ENCODE assay signal across 19 cellular contexts in the genomic region with DNA sequence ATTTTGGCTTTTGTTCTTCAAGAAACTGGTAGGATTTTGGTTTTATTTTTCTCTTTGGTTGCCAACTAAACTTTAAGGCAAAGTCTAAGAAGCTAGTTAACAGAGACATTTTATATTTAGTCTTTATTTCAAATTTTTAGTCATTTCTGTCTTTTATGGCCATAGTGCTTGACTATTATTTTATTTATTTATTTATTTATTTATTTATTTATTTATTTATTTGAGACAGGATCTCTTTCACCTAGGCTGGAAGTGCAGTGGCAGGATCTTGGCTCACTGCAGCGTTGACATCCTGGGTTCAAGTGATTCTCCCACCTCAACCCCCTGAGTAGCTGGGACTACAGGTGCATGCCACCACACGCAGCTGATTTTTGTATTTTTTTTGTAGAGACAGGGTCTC. TPM values are rescaled to one million over a fixed set of nuclear protein-coding genes. Genes with fewer than 3 reads are reported as not detected.
DNase-seq lines count a peak whose midpoint lies in the region; ATAC-seq and TF ChIP-seq lines count a peak whose summit lies in the region.
"Had no signal": no experiment of that assay in that cellular context is flagged by ENCODE, and none has a peak within 500 bp of the region (broad histone marks: within the 10 kb centered on the region; RNA-seq: fewer than 3 reads in every experiment).

No MANE protein-coding gene starts in this region.

- ATAC-seq in CD4-positive, alpha-beta T cell (ENCODE audit: poor library complexity): no peak
- ATAC-seq in activated T-helper 17 cell treated with anti-CD3 and anti-CD28 coated beads, Interleukin-2, amount 50 U/mL, for 72 hours (replicated peaks): no peak
- no peak for ATAC-seq in HG02623 (IDR thresholded peaks at IDR 0.05; ENCODE audit: unreplicated experiment)
- no peak for ATAC-seq in GM19023 (IDR thresholded peaks at IDR 0.05; ENCODE audit: unreplicated experiment)

- H3K36me3 Mint-ChIP-seq in CD4-positive, alpha-beta T cell (ENCODE audit: low read depth): peaks cover 35% of the 10 kb centered on the region
- H3K36me3 Mint-ChIP-seq in activated T-helper 17 cell treated with anti-CD3 and anti-CD28 coated beads, Interleukin-2, amount 50 U/mL, for 72 hours (ENCODE audit: low read depth): peaks cover 18% of the 10 kb centered on the region
- peaks cover 2% of the 10 kb centered on the region for H3K36me3 Mint-ChIP-seq in mesothelial cell of epicardium
- H3K36me3 Mint-ChIP-seq in activated CD4-positive, alpha-beta T cell treated with anti-CD3 and anti-CD28 coated beads, Interleukin-2, amount 10 ng/mL, durations not matched to agents 7 days and 5 days (ENCODE audit: low read depth): peaks cover 8% of the 10 kb centered on the region

- H3K27me3 ChIP-seq in CD4-positive, alpha-beta T cell (ENCODE audit: control insufficient read depth, insufficient read depth, low read length): no peaks in the 10 kb centered on the region
- H3K27me3 ChIP-seq in DOHH2 (ENCODE audit: control insufficient read depth, low read length): no peaks in the 10 kb centered on the region
- H3K27me3 ChIP-seq: upper lobe of left lung had no signal

- no peak overlapping the region for H3K27ac Mint-ChIP-seq in CD4-positive, alpha-beta T cell
- H3K27ac Mint-ChIP-seq in activated T-helper 17 cell treated with anti-CD3 and anti-CD28 coated beads, Interleukin-2, amount 50 U/mL, for 72 hours: no peak overlapping the region
- no peak overlapping the region for H3K27ac Mint-ChIP-seq in mesothelial cell of epicardium
- no peak overlapping the region for H3K27ac Mint-ChIP-seq in activated CD4-positive, alpha-beta T cell treated with anti-CD3 and anti-CD28 coated beads, Interleukin-2, amount 10 ng/mL, durations not matched to agents 7 days and 5 days
- H3K27ac Mint-ChIP-seq: activated naive CD8-positive, alpha-beta T cell treated with anti-CD3 and anti-CD28 coated beads, Interleukin-2, amount 10 ng/mL, durations not matched to agents 7 days and 5 days had no signal

- H3K9me3 ChIP-seq in CD4-positive, alpha-beta T cell (ENCODE audit: control insufficient read depth, low read length): no peaks in the 10 kb centered on the region
- no peaks in the 10 kb centered on the region for H3K9me3 ChIP-seq in DOHH2 (ENCODE audit: control insufficient read depth, insufficient read depth, low read length)
- H3K9me3 ChIP-seq: upper lobe of left lung had no signal

- H3F3A ChIP-seq in DOHH2 (ENCODE audit: control insufficient read depth, insufficient read depth): peaks cover 5% of the 10 kb centered on the region

- H3K4me2 ChIP-seq in DOHH2 (ENCODE audit: low read length): peak overlapping the region; percentile 93; the same call in 1 of the 2 replicates

- peak overlapping the region; percentile 70 for H3K4me3 Mint-ChIP-seq in CD4-positive, alpha-beta T cell
- peak overlapping the region; percentile 50 for H3K4me3 Mint-ChIP-seq in activated T-helper 17 cell treated with anti-CD3 and anti-CD28 coated beads, Interleukin-2, amount 50 U/mL, for 72 hours
- peak overlapping the region; percentile 54 for H3K4me3 Mint-ChIP-seq in mesothelial cell of epicardium
- no peak overlapping the region for H3K4me3 Mint-ChIP-seq in activated CD4-positive, alpha-beta T cell treated with anti-CD3 and anti-CD28 coated beads, Interleukin-2, amount 10 ng/mL, durations not matched to agents 7 days and 5 days
- H3K4me3 Mint-ChIP-seq: central memory CD8-positive, alpha-beta T cell had no signal

- peaks cover 80% of the 10 kb centered on the region for H3K79me2 ChIP-seq in DOHH2 (ENCODE audit: control insufficient read depth, low read length)

- no peak overlapping the region for H3K27ac ChIP-seq in CD4-positive, alpha-beta T cell (ENCODE audit: low read depth, low read length)
- H3K27ac ChIP-seq in DOHH2 (ENCODE audit: low read depth, low read length): no peak overlapping the region
- H3K27ac ChIP-seq: parathyroid adenoma, upper lobe of left lung had no signal

- peaks cover 13% of the 10 kb centered on the region for H3K36me3 ChIP-seq in DOHH2 (ENCODE audit: control insufficient read depth, low read length)

- CTCF ChIA-PET in CD4-positive, alpha-beta T cell (lab: Charles Lee): interaction anchor here (1.0 to 2.2 kb wide), 2 partner anchors 20 to 32 kb away, joined by 4 to 6 read pairs; no protein-coding TSS in a partner anchor
- CTCF ChIA-PET in activated CD4-positive, alpha-beta T cell treated with anti-CD3 and anti-CD28 coated beads, Interleukin-2, amount 10 ng/mL, durations not matched to agents 7 days and 5 days (lab: Charles Lee): interaction anchor here (0.6 to 1.0 kb wide), 2 partner anchors 12 to 506 kb away, joined by 5 read pairs; no protein-coding TSS in a partner anchor

- no peaks in the 10 kb centered on the region for H3K9me3 Mint-ChIP-seq in CD4-positive, alpha-beta T cell
- no peaks in the 10 kb centered on the region for H3K9me3 Mint-ChIP-seq in activated T-helper 17 cell treated with anti-CD3 and anti-CD28 coated beads, Interleukin-2, amount 50 U/mL, for 72 hours
- H3K9me3 Mint-ChIP-seq in mesothelial cell of epicardium: no peaks in the 10 kb centered on the region
- H3K9me3 Mint-ChIP-seq in activated CD4-positive, alpha-beta T cell treated with anti-CD3 and anti-CD28 coated beads, Interleukin-2, amount 10 ng/mL, durations not matched to agents 7 days and 5 days: no peaks in the 10 kb centered on the region
- H3K9me3 Mint-ChIP-seq: activated naive CD8-positive, alpha-beta T cell treated with anti-CD3 and anti-CD28 coated beads, Interleukin-2, amount 10 ng/mL, durations not matched to agents 7 days and 5 days; central memory CD8-positive, alpha-beta T cell had no signal

- H3K27me3 Mint-ChIP-seq in CD4-positive, alpha-beta T cell: no peaks in the 10 kb centered on the region
- no peaks in the 10 kb centered on the region for H3K27me3 Mint-ChIP-seq in activated T-helper 17 cell treated with anti-CD3 and anti-CD28 coated beads, Interleukin-2, amount 50 U/mL, for 72 hours
- H3K27me3 Mint-ChIP-seq in mesothelial cell of epicardium (ENCODE audit: low read depth): no peaks in the 10 kb centered on the region
- H3K27me3 Mint-ChIP-seq in activated CD4-positive, alpha-beta T cell treated with anti-CD3 and anti-CD28 coated beads, Interleukin-2, amount 10 ng/mL, durations not matched to agents 7 days and 5 days: no peaks in the 10 kb centered on the region
- H3K27me3 Mint-ChIP-seq: activated naive CD8-positive, alpha-beta T cell treated with anti-CD3 and anti-CD28 coated beads, Interleukin-2, amount 10 ng/mL, durations not matched to agents 7 days and 5 days; central memory CD8-positive, alpha-beta T cell had no signal

- no peaks in the 10 kb centered on the region for H4K20me1 ChIP-seq in DOHH2 (ENCODE audit: control insufficient read depth, insufficient read depth, low read depth, low read length)

- H3K9me2 ChIP-seq in DOHH2 (replicated peaks; ENCODE audit: control insufficient read depth, low read length): no peaks in the 10 kb centered on the region

- POLR2A ChIA-PET in CD4-positive, alpha-beta T cell (lab: Charles Lee): interaction anchor here (1.3 kb wide), 1 partner anchor 133 kb away, joined by 5 read pairs; no protein-coding TSS in a partner anchor
- POLR2A ChIA-PET in activated CD4-positive, alpha-beta T cell treated with anti-CD3 and anti-CD28 coated beads, Interleukin-2, amount 10 ng/mL, durations not matched to agents 7 days and 5 days (lab: Charles Lee): no interaction called here

- TF ChIP-seq CTCF in CD4-positive, alpha-beta T cell (IDR thresholded peaks at IDR 0.05): no peak
- TF ChIP-seq CTCF in DOHH2 (IDR thresholded peaks at IDR 0.05; ENCODE audit: low read depth, low read length, poor library complexity, severe bottlenecking) (no peak), mesothelial cell of epicardium (IDR thresholded peaks at IDR 0.05; ENCODE audit: unreplicated experiment) (no peak)

- H3K4me3 ChIP-seq in DOHH2 (ENCODE audit: low read length): no peak overlapping the region

- DNase-seq in CD4-positive, alpha-beta T cell: no peak
- no peak for DNase-seq in mesothelial cell of epicardium (ENCODE audit: low spot score in 2 of 2, unreplicated experiment in 2 of 2)
- DNase-seq in SIG-M5 treated with dmso at 0.1 percent for 504 hours (lab: John Stamatoyannopoulos, UW; ENCODE audit: unreplicated experiment): no peak
- DNase-seq in activated CD4-positive, alpha-beta T cell treated with anti-CD3 and anti-CD28 coated beads, Interleukin-2, amount 10 ng/mL, durations not matched to agents 7 days and 5 days: no peak
- DNase-seq: activated CD8-positive, alpha-beta memory T cell treated with anti-CD3 and anti-CD28 coated beads, Interleukin-2, amount 50 U/mL, for 4 hours; activated naive CD8-positive, alpha-beta T cell treated with anti-CD3 and anti-CD28 coated beads, Interleukin-2, amount 10 ng/mL, durations not matched to agents 7 days and 5 days; DMS79 treated with DMSO at 0.1 percent for 48 hours; hippocampal formation; midbrain; NCI-H1417 treated with DMSO at 0.1 percent for 48 hours; NCI-H2171; NCI-H774; upper lobe of left lung had no signal

- H3K4me1 Mint-ChIP-seq in CD4-positive, alpha-beta T cell (ENCODE audit: low read depth): peaks cover 44% of the 10 kb centered on the region
- peaks cover 11% of the 10 kb centered on the region for H3K4me1 Mint-ChIP-seq in activated T-helper 17 cell treated with anti-CD3 and anti-CD28 coated beads, Interleukin-2, amount 50 U/mL, for 72 hours
- H3K4me1 Mint-ChIP-seq in mesothelial cell of epicardium: peaks cover 17% of the 10 kb centered on the region
- peaks cover 26% of the 10 kb centered on the region for H3K4me1 Mint-ChIP-seq in activated CD4-positive, alpha-beta T cell treated with anti-CD3 and anti-CD28 coated beads, Interleukin-2, amount 10 ng/mL, durations not matched to agents 7 days and 5 days

- intact Hi-C loops in CD4-positive, alpha-beta T cell (cut with DNase I, micrococcal nuclease): loop anchor here (5.0 to 10.0 kb wide), 6 partner anchors 33 to 1308 kb away; a partner anchor contains a TSS

- H3K4me1 ChIP-seq in DOHH2 (ENCODE audit: control insufficient read depth, low read length): peaks cover 21% of the 10 kb centered on the region

RNA-seq across cellular contexts. Expression of a gene that starts 3.1 kb away (rescaled TPM):
- total RNA-seq in CD4-positive, alpha-beta T cell: 10 to 100 TPM; 51.8 to 52.6 TPM
- 10 to 100 TPM; 40.4 to 53.0 TPM for total RNA-seq in activated T-helper 17 cell treated with anti-CD3 and anti-CD28 coated beads, Interleukin-2, amount 50 U/mL, for 72 hours
- 68.6 to 76.6 TPM (median 72.8 TPM) in 3 replicates for total RNA-seq in mesothelial cell of epicardium
- total RNA-seq in activated CD4-positive, alpha-beta T cell treated with anti-CD3 and anti-CD28 coated beads, Interleukin-2, amount 10 ng/mL, durations not matched to agents 7 days and 5 days: 10 to 100 TPM; 44.2 to 48.7 TPM
